Comparison of ENCODE assay signal across 10 cellular contexts in genomic region chrX:56762707-56763555, GRCh38. TPM values are rescaled to one million over a fixed set of nuclear protein-coding genes. Genes with fewer than 3 reads are reported as not detected.
DNase-seq lines count a peak whose midpoint lies in the region; ATAC-seq, FAIRE-seq and TF ChIP-seq lines count a peak whose summit lies in the region.
"Had no signal": no experiment of that assay in that cellular context is flagged by ENCODE, and none has a peak within 500 bp of the region (broad histone marks: within the 10 kb centered on the region; RNA-seq: fewer than 3 reads in every experiment).

No MANE protein-coding gene starts in this region.

- peak overlapping the region; percentile 86 for H3K9ac ChIP-seq in BLaER1

- peaks cover 32% of the 10 kb centered on the region for H3K27me3 ChIP-seq in BLaER1

- peak overlapping the region; percentile 76 for H3K4me3 ChIP-seq in BLaER1

- peaks cover 24% of the 10 kb centered on the region for H3K4me1 Mint-ChIP-seq in WTC11
- peaks cover 39% of the 10 kb centered on the region for H3K4me1 Mint-ChIP-seq in memory B cell

- CTCF ChIA-PET in WTC11 (lab: Charles Lee) = interaction anchor here (2.4 kb wide), 1 partner anchor 215 kb away, joined by 16 read pairs; no protein-coding TSS in a partner anchor

- FAIRE-seq in GM19239 (lab: Jason Lieb, UNC) = peak; percentile 88

- no peaks in the 10 kb centered on the region for H3K27me3 Mint-ChIP-seq in WTC11 (ENCODE audit: low read depth)
- no peaks in the 10 kb centered on the region for H3K27me3 Mint-ChIP-seq in memory B cell

- H3K4me3 Mint-ChIP-seq in WTC11 (no peak overlapping the region), memory B cell (peak overlapping the region; percentile 69)

- H3K9me3 ChIP-seq in BLaER1 = no peaks in the 10 kb centered on the region
- H3K9me3 ChIP-seq: pancreas had no signal

- peak overlapping the region; percentile 15 for H3K27ac Mint-ChIP-seq in WTC11
- H3K27ac Mint-ChIP-seq in memory B cell = peak overlapping the region; percentile 90

- H3K4me2 ChIP-seq in BLaER1 = peak overlapping the region; percentile 90

- POLR2A ChIA-PET in WTC11 (lab: Charles Lee) = no interaction called here

- no peak for TF ChIP-seq CTCF in WTC11 (IDR thresholded peaks at IDR 0.05)

- peaks cover 60% of the 10 kb centered on the region for H3K4me1 ChIP-seq in BLaER1

- no peak for DNase-seq in GM19239 (ENCODE audit: insufficient read length, low spot score)
- no peak for DNase-seq in WTC11 (ENCODE audit: low spot score)
- DNase-seq in memory B cell (ENCODE audit: low spot score in 2 of 2) = no peak
- DNase-seq in NCI-H1436 (lab: John Stamatoyannopoulos, UW) = no peak
- no peak for DNase-seq in CD1c-positive myeloid dendritic cell (ENCODE audit: extremely low spot score)
- no peak for DNase-seq in Kasumi-1 (lab: John Stamatoyannopoulos, UW)
- DNase-seq: activated gamma-delta T cell had no signal

- H3K36me3 Mint-ChIP-seq in WTC11 (peaks cover 2% of the 10 kb centered on the region; the same call in 1 of the 2 replicates), memory B cell (no peaks in the 10 kb centered on the region)

- H3K27ac ChIP-seq in BLaER1 = peak overlapping the region; percentile 95

- H4K20me1 ChIP-seq in BLaER1 = peaks cover 46% of the 10 kb centered on the region

- peaks cover 11% of the 10 kb centered on the region for H3K36me3 ChIP-seq in BLaER1
- H3K36me3 ChIP-seq: pancreas had no signal

- ATAC-seq in WTC11 = no peak
- no peak for ATAC-seq in memory B cell (ENCODE audit: low read depth)
- no peak for ATAC-seq in GM19035 (IDR thresholded peaks at IDR 0.05; ENCODE audit: unreplicated experiment)

- H3K9me3 Mint-ChIP-seq in WTC11 = no peaks in the 10 kb centered on the region
- H3K9me3 Mint-ChIP-seq in memory B cell = no peaks in the 10 kb centered on the region

TF ChIP-seq in WTC11, 78 proteins besides CTCF, POLR2A, EP300 and RAD21:
- TF ChIP-seq PRDM15 (CRISPR knock-in tag; IDR thresholded peaks at IDR 0.05) = no peak
- TF ChIP-seq NR2C2 (CRISPR knock-in tag; IDR thresholded peaks at IDR 0.05) = no peak
- TF ChIP-seq GTF2I (CRISPR knock-in tag; conservative IDR thresholded peaks at IDR 0.05) = no peak
- no peak for TF ChIP-seq CREB1 (CRISPR knock-in tag; IDR thresholded peaks at IDR 0.05)
- TF ChIP-seq, protein P1, sequence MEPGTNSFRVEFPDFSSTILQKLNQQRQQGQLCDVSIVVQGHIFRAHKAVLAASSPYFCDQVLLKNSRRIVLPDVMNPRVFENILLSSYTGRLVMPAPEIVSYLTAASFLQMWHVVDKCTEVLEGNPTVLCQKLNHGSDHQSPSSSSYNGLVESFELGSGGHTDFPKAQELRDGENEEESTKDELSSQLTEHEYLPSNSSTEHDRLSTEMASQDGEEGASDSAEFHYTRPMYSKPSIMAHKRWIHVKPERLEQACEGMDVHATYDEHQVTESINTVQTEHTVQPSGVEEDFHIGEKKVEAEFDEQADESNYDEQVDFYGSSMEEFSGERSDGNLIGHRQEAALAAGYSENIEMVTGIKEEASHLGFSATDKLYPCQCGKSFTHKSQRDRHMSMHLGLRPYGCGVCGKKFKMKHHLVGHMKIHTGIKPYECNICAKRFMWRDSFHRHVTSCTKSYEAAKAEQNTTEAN (CRISPR knock-in tag; IDR thresholded peaks at IDR 0.05) = no peak
- no peak for TF ChIP-seq ESRRA (CRISPR knock-in tag; IDR thresholded peaks at IDR 0.05; ENCODE audit: borderline replicate concordance)
- TF ChIP-seq RELA (CRISPR knock-in tag; IDR thresholded peaks at IDR 0.05; ENCODE audit: borderline replicate concordance) = no peak
- TF ChIP-seq, protein P2, sequence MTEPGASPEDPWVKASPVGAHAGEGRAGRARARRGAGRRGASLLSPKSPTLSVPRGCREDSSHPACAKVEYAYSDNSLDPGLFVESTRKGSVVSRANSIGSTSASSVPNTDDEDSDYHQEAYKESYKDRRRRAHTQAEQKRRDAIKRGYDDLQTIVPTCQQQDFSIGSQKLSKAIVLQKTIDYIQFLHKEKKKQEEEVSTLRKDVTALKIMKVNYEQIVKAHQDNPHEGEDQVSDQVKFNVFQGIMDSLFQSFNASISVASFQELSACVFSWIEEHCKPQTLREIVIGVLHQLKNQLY (CRISPR knock-in tag; IDR thresholded peaks at IDR 0.05) = no peak
- TF ChIP-seq, protein P3, sequence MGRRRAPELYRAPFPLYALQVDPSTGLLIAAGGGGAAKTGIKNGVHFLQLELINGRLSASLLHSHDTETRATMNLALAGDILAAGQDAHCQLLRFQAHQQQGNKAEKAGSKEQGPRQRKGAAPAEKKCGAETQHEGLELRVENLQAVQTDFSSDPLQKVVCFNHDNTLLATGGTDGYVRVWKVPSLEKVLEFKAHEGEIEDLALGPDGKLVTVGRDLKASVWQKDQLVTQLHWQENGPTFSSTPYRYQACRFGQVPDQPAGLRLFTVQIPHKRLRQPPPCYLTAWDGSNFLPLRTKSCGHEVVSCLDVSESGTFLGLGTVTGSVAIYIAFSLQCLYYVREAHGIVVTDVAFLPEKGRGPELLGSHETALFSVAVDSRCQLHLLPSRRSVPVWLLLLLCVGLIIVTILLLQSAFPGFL (CRISPR knock-in tag; IDR thresholded peaks at IDR 0.05; ENCODE audit: borderline replicate concordance) = no peak
- no peak for TF ChIP-seq ZNF671 (CRISPR knock-in tag; IDR thresholded peaks at IDR 0.05)
- TF ChIP-seq, protein P4, sequence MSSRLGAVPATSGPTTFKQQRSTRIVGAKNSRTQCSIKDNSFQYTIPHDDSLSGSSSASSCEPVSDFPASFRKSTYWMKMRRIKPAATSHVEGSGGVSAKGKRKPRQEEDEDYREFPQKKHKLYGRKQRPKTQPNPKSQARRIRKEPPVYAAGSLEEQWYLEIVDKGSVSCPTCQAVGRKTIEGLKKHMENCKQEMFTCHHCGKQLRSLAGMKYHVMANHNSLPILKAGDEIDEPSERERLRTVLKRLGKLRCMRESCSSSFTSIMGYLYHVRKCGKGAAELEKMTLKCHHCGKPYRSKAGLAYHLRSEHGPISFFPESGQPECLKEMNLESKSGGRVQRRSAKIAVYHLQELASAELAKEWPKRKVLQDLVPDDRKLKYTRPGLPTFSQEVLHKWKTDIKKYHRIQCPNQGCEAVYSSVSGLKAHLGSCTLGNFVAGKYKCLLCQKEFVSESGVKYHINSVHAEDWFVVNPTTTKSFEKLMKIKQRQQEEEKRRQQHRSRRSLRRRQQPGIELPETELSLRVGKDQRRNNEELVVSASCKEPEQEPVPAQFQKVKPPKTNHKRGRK (CRISPR knock-in tag; IDR thresholded peaks at IDR 0.05; ENCODE audit: borderline replicate concordance) = no peak
- no peak for TF ChIP-seq ZNF232 (CRISPR knock-in tag; IDR thresholded peaks at IDR 0.05)
- no peak for TF ChIP-seq RORB (CRISPR knock-in tag; IDR thresholded peaks at IDR 0.05)
- TF ChIP-seq ETV6 (CRISPR knock-in tag; IDR thresholded peaks at IDR 0.05) = no peak
- no peak for TF ChIP-seq ZNF396 (CRISPR knock-in tag; IDR thresholded peaks at IDR 0.05; ENCODE audit: borderline replicate concordance)
- TF ChIP-seq, protein P5, sequence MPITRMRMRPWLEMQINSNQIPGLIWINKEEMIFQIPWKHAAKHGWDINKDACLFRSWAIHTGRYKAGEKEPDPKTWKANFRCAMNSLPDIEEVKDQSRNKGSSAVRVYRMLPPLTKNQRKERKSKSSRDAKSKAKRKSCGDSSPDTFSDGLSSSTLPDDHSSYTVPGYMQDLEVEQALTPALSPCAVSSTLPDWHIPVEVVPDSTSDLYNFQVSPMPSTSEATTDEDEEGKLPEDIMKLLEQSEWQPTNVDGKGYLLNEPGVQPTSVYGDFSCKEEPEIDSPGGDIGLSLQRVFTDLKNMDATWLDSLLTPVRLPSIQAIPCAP (CRISPR knock-in tag; IDR thresholded peaks at IDR 0.05) = no peak
- no peak for TF ChIP-seq TEAD1 (CRISPR knock-in tag; IDR thresholded peaks at IDR 0.05)
- TF ChIP-seq, protein P6, sequence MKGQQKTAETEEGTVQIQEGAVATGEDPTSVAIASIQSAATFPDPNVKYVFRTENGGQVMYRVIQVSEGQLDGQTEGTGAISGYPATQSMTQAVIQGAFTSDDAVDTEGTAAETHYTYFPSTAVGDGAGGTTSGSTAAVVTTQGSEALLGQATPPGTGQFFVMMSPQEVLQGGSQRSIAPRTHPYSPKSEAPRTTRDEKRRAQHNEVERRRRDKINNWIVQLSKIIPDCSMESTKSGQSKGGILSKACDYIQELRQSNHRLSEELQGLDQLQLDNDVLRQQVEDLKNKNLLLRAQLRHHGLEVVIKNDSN (CRISPR knock-in tag; IDR thresholded peaks at IDR 0.05) = no peak
TF ChIP-seq in WTC11: peak in this region for 0.

RNA-seq across cellular contexts. Expression of gene NBDY, which starts 33.9 kb away (rescaled TPM):
- total RNA-seq in WTC11 (2021) = 44.7 to 62.0 TPM (median 59.5 TPM) in 3 replicates
